ENCODE assay signal across 26 cellular contexts in genomic region chr12:102885043-102885932, GRCh38. TPM values are rescaled to one million over a fixed set of nuclear protein-coding genes. Genes with fewer than 3 reads are reported as not detected.
"Had no signal": no experiment of that assay in that cellular context is flagged by ENCODE, and none has a peak within 500 bp of the region (broad histone marks: within the 10 kb centered on the region; RNA-seq: fewer than 3 reads in every experiment).

No MANE protein-coding gene starts in this region.

- H3K36me3 Mint-ChIP-seq: activated CD4-positive, alpha-beta memory T cell treated with anti-CD3 and anti-CD28 coated beads for 36 hours; activated naive CD4-positive, alpha-beta T cell treated with anti-CD3 and anti-CD28 coated beads, Interleukin-2, amount 50 U/mL, for 72 hours; WTC11 had no signal

- H3K27ac Mint-ChIP-seq: activated CD4-positive, alpha-beta memory T cell treated with anti-CD3 and anti-CD28 coated beads for 36 hours; activated naive CD4-positive, alpha-beta T cell treated with anti-CD3 and anti-CD28 coated beads, Interleukin-2, amount 50 U/mL, for 72 hours; activated T-helper 1 cell treated with anti-CD3 and anti-CD28 coated beads, Interleukin-12 subunit alpha, Interleukin-12 subunit beta, Interleukin-2, Interleukin-4 antibody, amounts not matched to agents 30 ng/mL and 10 ng/mL and 1 ng/mL, durations not matched to agents 14 hours and 24 hours and 36 hours; effector memory CD8-positive, alpha-beta T cell; T-helper 2 cell treated with Interferon-gamma antibody and Interleukin-4, amounts not matched to agents 5 μg/mL and 100 μg/mL, for 36 hours; WTC11 had no signal

- H3K9me3 Mint-ChIP-seq: activated CD4-positive, alpha-beta memory T cell treated with anti-CD3 and anti-CD28 coated beads for 36 hours; activated naive CD4-positive, alpha-beta T cell treated with anti-CD3 and anti-CD28 coated beads, Interleukin-2, amount 50 U/mL, for 72 hours; activated T-helper 1 cell treated with anti-CD3 and anti-CD28 coated beads, Interleukin-12 subunit alpha, Interleukin-12 subunit beta, Interleukin-2, Interleukin-4 antibody, amounts not matched to agents 30 ng/mL and 10 ng/mL and 1 ng/mL, durations not matched to agents 14 hours and 24 hours and 36 hours; effector memory CD8-positive, alpha-beta T cell; T-helper 2 cell treated with Interferon-gamma antibody and Interleukin-4, amounts not matched to agents 5 μg/mL and 100 μg/mL, for 36 hours; WTC11 had no signal

- H3K4me3 ChIP-seq: thyroid gland had no signal

- H3K27ac ChIP-seq: epithelial cell of prostate, thyroid gland had no signal

- H3K4me3 Mint-ChIP-seq: activated CD4-positive, alpha-beta memory T cell treated with anti-CD3 and anti-CD28 coated beads for 36 hours; activated T-helper 1 cell treated with anti-CD3 and anti-CD28 coated beads, Interleukin-12 subunit alpha, Interleukin-12 subunit beta, Interleukin-2, Interleukin-4 antibody, amounts not matched to agents 30 ng/mL and 10 ng/mL and 1 ng/mL, durations not matched to agents 14 hours and 24 hours and 36 hours; effector memory CD8-positive, alpha-beta T cell; T-helper 2 cell treated with Interferon-gamma antibody and Interleukin-4, amounts not matched to agents 5 μg/mL and 100 μg/mL, for 36 hours; WTC11 had no signal

- H3K9me3 ChIP-seq: thyroid gland had no signal

- ATAC-seq: activated naive CD4-positive, alpha-beta T cell treated with anti-CD3 and anti-CD28 coated beads, Interleukin-2, amount 50 U/mL, for 72 hours; effector memory CD8-positive, alpha-beta T cell; left colon; WTC11 had no signal

- H3K36me3 ChIP-seq: thyroid gland had no signal

- DNase-seq: activated CD4-positive, alpha-beta memory T cell treated with anti-CD3 and anti-CD28 coated beads for 36 hours; activated CD4-positive, alpha-beta T cell treated with anti-CD3 and anti-CD28 coated beads for 4 hours; activated gamma-delta T cell treated with Interleukin-2 at 50 U/mL for 16 hours; activated T-cell treated with anti-CD3 and anti-CD28 coated beads for 4 hours; amniotic stem cell; dermis blood vessel endothelial cell; effector memory CD8-positive, alpha-beta T cell; foreskin fibroblast; left colon; midbrain; stimulated activated CD4-positive, alpha-beta T cell treated with anti-CD3 and anti-CD28 coated beads, Interleukin-12 subunit alpha, Interleukin-12 subunit beta, amount 100 ng/mL, for 4 hours; stimulated activated CD4-positive, alpha-beta T cell treated with anti-CD3 and anti-CD28 coated beads, Interleukin-1b, Interleukin-23, amount 100 ng/mL, for 48 hours; stimulated activated CD8-positive, alpha-beta memory T cell treated with anti-CD3 and anti-CD28 coated beads, Interleukin-4, amount 100 ng/mL, for 48 hours; stimulated activated naive CD4-positive, alpha-beta T cell treated with Interleukin-2 at 50 U/mL for 16 hours; thyroid gland had no signal

- H3K4me1 ChIP-seq: thyroid gland had no signal

RNA-seq across cellular contexts. Expression of gene PAH, which starts 31.8 kb away (rescaled TPM):
- total RNA-seq: activated CD4-positive, alpha-beta memory T cell treated with anti-CD3 and anti-CD28 coated beads for 36 hours; activated T-helper 1 cell treated with anti-CD3 and anti-CD28 coated beads, Interleukin-12 subunit alpha, Interleukin-12 subunit beta, Interleukin-2, Interleukin-4 antibody, amounts not matched to agents 30 ng/mL and 10 ng/mL and 1 ng/mL, durations not matched to agents 14 hours and 24 hours and 36 hours; cardiac septum; dermis blood vessel endothelial cell; glomerular endothelial cell; left colon; lung microvascular endothelial cell; myocyte; renal cortical epithelial cell; subcutaneous adipose tissue had no signal
